Comparison of ENCODE assay signal across 24 cellular contexts in genomic region chr5:159525117-159525516, GRCh38.
DNase-seq lines count a peak whose midpoint lies in the region; ATAC-seq lines count a peak whose summit lies in the region.
"Had no signal": no experiment of that assay in that cellular context is flagged by ENCODE, and none has a peak within 500 bp of the region (broad histone marks: within the 10 kb centered on the region; RNA-seq: fewer than 3 reads in every experiment).

No MANE protein-coding gene starts in this region.

- no peak overlapping the region for H3K4me3 ChIP-seq in right cardiac atrium (ENCODE audit: low read length)
- H3K4me3 ChIP-seq: colonic mucosa, esophagus muscularis mucosa, thyroid gland had no signal

- peak; percentile 22 for DNase-seq in NCI-H1092 treated with DMSO at 0.1 percent for 48 hours (lab: John Stamatoyannopoulos, UW)
- no peak for DNase-seq in NCI-H1092 (lab: John Stamatoyannopoulos, UW)
- DNase-seq in Daoy (ENCODE audit: low read depth): peak; percentile 47
- DNase-seq in astrocyte of the hippocampus (ENCODE audit: low read depth, low spot score): peak; percentile 71
- peak in 1 of 3 donors; percentile 44 for DNase-seq in right cardiac atrium
- DNase-seq in H4 (ENCODE audit: low spot score): no peak
- DNase-seq: 8988T; activated CD4-positive, alpha-beta T cell treated with anti-CD3 and anti-CD28 coated beads, Interleukin-2, amount 10 ng/mL, durations not matched to agents 7 days and 5 days; activated gamma-delta T cell treated with Interleukin-2 at 50 U/mL for 16 hours; activated naive CD8-positive, alpha-beta T cell treated with anti-CD3 and anti-CD28 coated beads, Interleukin-2, amount 50 U/mL, for 24 hours; activated T-cell treated with anti-CD3 and anti-CD28 coated beads, Interleukin-2, amount 50 U/mL, for 24 hours; AML-193; CD4-positive, alpha-beta T cell; colonic mucosa; effector memory CD8-positive, alpha-beta T cell; naive thymus-derived CD4-positive, alpha-beta T cell; NCI-H1436; SHP77 treated with DMSO at 0.1 percent for 48 hours; T1000; thyroid gland had no signal

- no peaks in the 10 kb centered on the region for H3K9me3 ChIP-seq in right cardiac atrium (ENCODE audit: control insufficient read depth, low read length)
- H3K9me3 ChIP-seq: colonic mucosa, thyroid gland had no signal

- no peaks in the 10 kb centered on the region for H3K4me1 ChIP-seq in right cardiac atrium (ENCODE audit: control insufficient read depth, insufficient read depth, low read length)
- H3K4me1 ChIP-seq: colonic mucosa, esophagus muscularis mucosa, thyroid gland had no signal

- H3K27ac ChIP-seq in right cardiac atrium (ENCODE audit: low read length): no peak overlapping the region
- H3K27ac ChIP-seq: colonic mucosa, esophagus muscularis mucosa, KMS-11, thyroid gland had no signal

- intact Hi-C loops in right cardiac atrium (cut with DNase I): no loop called here

- H3K27me3 ChIP-seq in right cardiac atrium (ENCODE audit: control insufficient read depth, insufficient read depth): no peaks in the 10 kb centered on the region
- H3K27me3 ChIP-seq: colonic mucosa, esophagus muscularis mucosa, thyroid gland had no signal

- WGBS in right cardiac atrium: 25% methylated on average over 4 of the region's 4 CpGs

- ATAC-seq in right cardiac atrium (peak; percentile 23 to 38), GM19324 (IDR thresholded peaks at IDR 0.05; ENCODE audit: low FRiP score, unreplicated experiment) (no peak), GM21526 (IDR thresholded peaks at IDR 0.05; ENCODE audit: low FRiP score, unreplicated experiment) (no peak)
- ATAC-seq: activated naive CD8-positive, alpha-beta T cell treated with anti-CD3 and anti-CD28 coated beads, Interleukin-2, amount 50 U/mL, for 24 hours; effector memory CD8-positive, alpha-beta T cell; naive thymus-derived CD4-positive, alpha-beta T cell had no signal

Comparison
In these comparisons a context has a peak if more than half of its experiments do, and no peak if none do; other contexts are left out.
1. DNase-seq: peak in NCI-H1092 treated with DMSO at 0.1 percent for 48 hours (single experiment), Daoy (single experiment) and astrocyte of the hippocampus (single experiment); none in NCI-H1092 (single experiment) and H4 (single experiment).
2. ATAC-seq: peak in right cardiac atrium (2 of 2); none in GM19324 (single experiment) and GM21526 (single experiment).